In the genomic region with DNA sequence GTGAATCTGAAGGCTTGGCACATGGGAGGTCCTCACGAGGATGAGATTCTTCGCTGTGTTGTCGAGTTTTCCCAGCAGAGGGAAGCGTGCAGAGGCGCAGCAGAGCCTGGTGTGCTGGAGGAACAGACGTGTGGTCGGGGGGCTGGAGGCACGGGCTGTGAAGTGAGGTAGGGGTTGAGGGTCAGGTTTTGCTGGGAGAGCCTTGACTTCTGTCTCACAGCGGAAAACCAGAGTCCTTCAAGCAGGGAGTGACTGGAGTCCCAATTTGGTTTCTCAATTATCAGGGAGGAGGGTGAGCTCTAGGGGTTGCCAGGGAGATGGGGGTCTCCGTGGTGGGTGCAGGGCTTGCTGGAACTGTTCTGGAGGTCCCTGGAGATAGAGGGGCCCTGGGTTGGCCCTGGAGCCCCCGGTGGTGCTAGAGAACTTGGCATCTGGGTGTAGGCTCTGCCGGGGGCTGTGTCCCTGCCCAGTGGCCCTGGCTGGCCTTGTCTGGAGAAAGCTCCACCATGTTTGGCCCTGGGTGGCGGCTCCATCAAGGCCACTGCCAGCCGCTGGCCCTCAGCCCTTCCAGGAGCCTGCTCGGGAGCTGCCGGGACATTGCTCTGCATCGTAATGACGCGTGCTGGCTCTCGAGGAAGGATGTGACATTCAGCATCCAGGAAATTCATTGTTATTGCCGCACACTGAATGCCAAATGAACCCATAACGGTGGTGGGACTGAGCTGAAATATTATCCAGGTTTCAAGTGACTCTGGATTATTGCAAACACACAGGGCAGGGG, we compare ENCODE assay signal across 19 cellular contexts.
DNase-seq lines count a peak whose midpoint lies in the region; ATAC-seq, FAIRE-seq and TF ChIP-seq lines count a peak whose summit lies in the region.
"Had no signal": no experiment of that assay in that cellular context is flagged by ENCODE, and none has a peak within 500 bp of the region (broad histone marks: within the 10 kb centered on the region; RNA-seq: fewer than 3 reads in every experiment).

No MANE protein-coding gene starts in this region.

- peak overlapping the region; percentile 46 for H3K4me3 Mint-ChIP-seq in neural progenitor cell
- no peak overlapping the region for H3K4me3 Mint-ChIP-seq in Caco-2 (ENCODE audit: unreplicated experiment)
- H3K4me3 Mint-ChIP-seq: activated T-helper 17 cell treated with anti-CD3 and anti-CD28 coated beads, Interleukin-2, amount 50 U/mL, for 72 hours; effector memory CD8-positive, alpha-beta T cell; neural crest cell; T-cell had no signal

- BruUV-seq in endothelial cell of umbilical vein (replicated peaks; lab: Mats Ljungman, UMichigan): no TSS peak
- BruUV-seq in Caco-2 (replicated peaks; lab: Mats Ljungman, UMichigan): no TSS peak

- POLR2A ChIA-PET in endothelial cell of umbilical vein (lab: Charles Lee) (no interaction called here), Caco-2 (lab: Charles Lee) (no interaction called here)

- DNase-seq in activated naive CD4-positive, alpha-beta T cell treated with anti-CD3 and anti-CD28 coated beads, Interleukin-2, amount 50 U/mL, for 16 hours: peak; percentile 2
- no peak for DNase-seq in activated naive CD4-positive, alpha-beta T cell treated with anti-CD3 and anti-CD28 coated beads, Interleukin-2, amount 50 U/mL, for 72 hours (ENCODE audit: low spot score in 2 of 2)
- peak; percentile 69 for DNase-seq in endothelial cell of umbilical vein (ENCODE audit: low read depth, low spot score)
- no peak for DNase-seq in neural progenitor cell (ENCODE audit: low spot score)
- DNase-seq in ureter (ENCODE audit: low spot score): peak; percentile 38
- no peak for DNase-seq in Caco-2
- DNase-seq in activated CD4-positive, alpha-beta T cell treated with anti-CD3 and anti-CD28 coated beads, Interleukin-2, amount 50 U/mL, for 48 hours: no peak
- DNase-seq: activated CD4-positive, alpha-beta T cell treated with anti-CD3 and anti-CD28 coated beads for 1 hour; effector memory CD8-positive, alpha-beta T cell; HCEC 1CT; NCI-H1105; NCI-H510A; stimulated activated CD4-positive, alpha-beta T cell treated with anti-CD3 and anti-CD28 coated beads, Interleukin-12 subunit alpha, Interleukin-12 subunit beta, amount 100 ng/mL, for 4 hours had no signal

- dilution Hi-C loops in endothelial cell of umbilical vein (cut with MboI; ENCODE audit: extremely low pct_ligation_motif_present, low sequenced_read_pairs): no loop called here

- H3K4me3 ChIP-seq in endothelial cell of umbilical vein (replicated peaks in 1 of 3; ENCODE audit: insufficient read depth in 1 of 3, low read depth in 1 of 3, low read length in 3 of 3): no peak overlapping the region
- H3K4me3 ChIP-seq in neural progenitor cell: no peak overlapping the region
- H3K4me3 ChIP-seq in Caco-2 (ENCODE audit: low read depth, low read length): no peak overlapping the region

- no peaks in the 10 kb centered on the region for H3K9me1 ChIP-seq in endothelial cell of umbilical vein (replicated peaks; ENCODE audit: control insufficient read depth, extremely low read depth, insufficient read depth, low read length)

- H3K9me3 ChIP-seq in endothelial cell of umbilical vein (replicated peaks; ENCODE audit: control insufficient read depth, insufficient read depth, low read length): no peaks in the 10 kb centered on the region
- H3K9me3 ChIP-seq in neural progenitor cell (ENCODE audit: low read depth): no peaks in the 10 kb centered on the region
- no peaks in the 10 kb centered on the region for H3K9me3 ChIP-seq in Caco-2

- H3K27ac Mint-ChIP-seq in activated naive CD4-positive, alpha-beta T cell treated with anti-CD3 and anti-CD28 coated beads, Interleukin-2, amount 50 U/mL, for 72 hours: no peak overlapping the region
- H3K27ac Mint-ChIP-seq in neural progenitor cell (peak overlapping the region; percentile 94), Caco-2 (ENCODE audit: unreplicated experiment) (no peak overlapping the region)
- H3K27ac Mint-ChIP-seq: activated T-helper 17 cell treated with anti-CD3 and anti-CD28 coated beads, Interleukin-2, amount 50 U/mL, for 72 hours; effector memory CD8-positive, alpha-beta T cell; T-cell had no signal

- H2AFZ ChIP-seq in endothelial cell of umbilical vein (ENCODE audit: low read depth, low read length) (no peak overlapping the region), neural progenitor cell (replicated peaks) (no peak overlapping the region)

- H3K9ac ChIP-seq in endothelial cell of umbilical vein (replicated peaks; ENCODE audit: extremely low read depth, insufficient read depth, low read length) (no peak overlapping the region), neural progenitor cell (no peak overlapping the region)

- FAIRE-seq in endothelial cell of umbilical vein (lab: Jason Lieb, UNC): no peak
- FAIRE-seq: keratinocyte had no signal

- TF ChIP-seq CTCF in endothelial cell of umbilical vein (IDR thresholded peaks at IDR 0.05; ENCODE audit: extremely low read depth in 1 of 2, insufficient read depth in 1 of 2, low read depth in 1 of 2, low read length in 2 of 2): no peak
- TF ChIP-seq CTCF in neural progenitor cell (IDR thresholded peaks at IDR 0.05): no peak
- no peak for TF ChIP-seq CTCF in Caco-2 (IDR thresholded peaks at IDR 0.05; ENCODE audit: insufficient read depth in 1 of 2, low read depth in 1 of 2, low read length in 1 of 2, severe bottlenecking in 1 of 2, unreplicated experiment in 1 of 2)

- intact Hi-C loops in endothelial cell of umbilical vein (cut with micrococcal nuclease) (no loop called here), Caco-2 (cut with micrococcal nuclease; ENCODE audit: unreplicated experiment) (no loop called here)

- no peaks in the 10 kb centered on the region for H3K4me1 ChIP-seq in endothelial cell of umbilical vein (ENCODE audit: control insufficient read depth, extremely low read depth, insufficient read depth, low read length)
- H3K4me1 ChIP-seq in neural progenitor cell: no peaks in the 10 kb centered on the region
- no peaks in the 10 kb centered on the region for H3K4me1 ChIP-seq in Caco-2

- H3K9me3 Mint-ChIP-seq in activated naive CD4-positive, alpha-beta T cell treated with anti-CD3 and anti-CD28 coated beads, Interleukin-2, amount 50 U/mL, for 72 hours: peaks cover 0 to 5% of the 10 kb centered on the region in 2 donors
- no peaks in the 10 kb centered on the region for H3K9me3 Mint-ChIP-seq in neural progenitor cell
- H3K9me3 Mint-ChIP-seq in Caco-2 (ENCODE audit: unreplicated experiment): no peaks in the 10 kb centered on the region
- H3K9me3 Mint-ChIP-seq: activated T-helper 17 cell treated with anti-CD3 and anti-CD28 coated beads, Interleukin-2, amount 50 U/mL, for 72 hours; effector memory CD8-positive, alpha-beta T cell; neural crest cell had no signal

- TF ChIP-seq POLR2A in endothelial cell of umbilical vein (IDR thresholded peaks at IDR 0.05; ENCODE audit: low read depth, low read length): no peak

- H3F3A ChIP-seq in neural progenitor cell (ENCODE audit: low read depth): no peaks in the 10 kb centered on the region

- no peak for ATAC-seq in activated naive CD4-positive, alpha-beta T cell treated with anti-CD3 and anti-CD28 coated beads, Interleukin-2, amount 50 U/mL, for 72 hours
- no peak for ATAC-seq in GM19351 (IDR thresholded peaks at IDR 0.05; ENCODE audit: unreplicated experiment)
- ATAC-seq: activated T-helper 17 cell treated with anti-CD3 and anti-CD28 coated beads, Interleukin-2, amount 50 U/mL, for 72 hours; effector memory CD8-positive, alpha-beta T cell; Panc1; T-cell had no signal

- H3K4me2 ChIP-seq in endothelial cell of umbilical vein (ENCODE audit: insufficient read depth, low read length) (no peak overlapping the region), neural progenitor cell (no peak overlapping the region)

- H3K4me1 Mint-ChIP-seq in neural progenitor cell: peaks cover 14% of the 10 kb centered on the region
- H3K4me1 Mint-ChIP-seq in Caco-2 (ENCODE audit: low read depth, unreplicated experiment): no peaks in the 10 kb centered on the region
- H3K4me1 Mint-ChIP-seq: activated T-helper 17 cell treated with anti-CD3 and anti-CD28 coated beads, Interleukin-2, amount 50 U/mL, for 72 hours had no signal

- H4K20me1 ChIP-seq in endothelial cell of umbilical vein (replicated peaks; ENCODE audit: control insufficient read depth, extremely low read depth, insufficient read depth, low read length) (no peaks in the 10 kb centered on the region), neural progenitor cell (ENCODE audit: low read depth) (no peaks in the 10 kb centered on the region)

- no peaks in the 10 kb centered on the region for H3K36me3 ChIP-seq in endothelial cell of umbilical vein (ENCODE audit: control insufficient read depth in 2 of 2, extremely low read depth in 1 of 2, insufficient read depth in 2 of 2, low read length in 2 of 2)
- no peaks in the 10 kb centered on the region for H3K36me3 ChIP-seq in neural progenitor cell
- H3K36me3 ChIP-seq in Caco-2 (ENCODE audit: control insufficient read depth, insufficient read depth, low read length): no peaks in the 10 kb centered on the region

- H3K79me2 ChIP-seq in endothelial cell of umbilical vein (ENCODE audit: control insufficient read depth, insufficient read depth, low read length) (no peaks in the 10 kb centered on the region), neural progenitor cell (ENCODE audit: low read depth) (no peaks in the 10 kb centered on the region)

- H3K27me3 Mint-ChIP-seq in neural progenitor cell (ENCODE audit: insufficient read depth, low read depth) (no peaks in the 10 kb centered on the region), Caco-2 (ENCODE audit: insufficient read depth, unreplicated experiment) (peaks cover 4% of the 10 kb centered on the region)
- H3K27me3 Mint-ChIP-seq: activated T-helper 17 cell treated with anti-CD3 and anti-CD28 coated beads, Interleukin-2, amount 50 U/mL, for 72 hours had no signal

- no peaks in the 10 kb centered on the region for H3K27me3 ChIP-seq in endothelial cell of umbilical vein (ENCODE audit: control insufficient read depth in 2 of 2, insufficient read depth in 2 of 2, low read length in 2 of 2)
- no peaks in the 10 kb centered on the region for H3K27me3 ChIP-seq in neural progenitor cell
- no peaks in the 10 kb centered on the region for H3K27me3 ChIP-seq in Caco-2 (replicated peaks; ENCODE audit: control insufficient read depth, insufficient read depth, low read length)

- H3K27ac ChIP-seq in endothelial cell of umbilical vein (ENCODE audit: insufficient read depth, low read depth, low read length): no peak overlapping the region
- no peak overlapping the region for H3K27ac ChIP-seq in neural progenitor cell

- no peaks in the 10 kb centered on the region for H3K36me3 Mint-ChIP-seq in activated naive CD4-positive, alpha-beta T cell treated with anti-CD3 and anti-CD28 coated beads, Interleukin-2, amount 50 U/mL, for 72 hours
- H3K36me3 Mint-ChIP-seq in neural progenitor cell (no peaks in the 10 kb centered on the region), Caco-2 (ENCODE audit: insufficient read depth, unreplicated experiment) (no peaks in the 10 kb centered on the region)
- H3K36me3 Mint-ChIP-seq: T-cell had no signal

- CTCF ChIA-PET in endothelial cell of umbilical vein (lab: Charles Lee): interaction anchor here (1.1 kb wide), 1 partner anchor 12 kb away, joined by 4 read pairs; no protein-coding TSS in a partner anchor
- CTCF ChIA-PET in Caco-2 (lab: Charles Lee): no interaction called here

TF ChIP-seq in endothelial cell of umbilical vein, 7 proteins besides CTCF, POLR2A, EP300 and RAD21 (continues in another document):
- no peak for TF ChIP-seq JUN (IDR thresholded peaks at IDR 0.05; ENCODE audit: borderline replicate concordance, insufficient read depth, insufficient read length, low read depth)
- no peak for TF ChIP-seq POLR2AphosphoS5 (IDR thresholded peaks at IDR 0.05; ENCODE audit: insufficient read depth, low read depth, low read length)

Comparison
In these comparisons a context has a peak if more than half of its experiments do, and no peak if none do; other contexts are left out.
1. DNase-seq: peak in activated naive CD4-positive, alpha-beta T cell treated with anti-CD3 and anti-CD28 coated beads, Interleukin-2, amount 50 U/mL, for 16 hours (single experiment), endothelial cell of umbilical vein (single experiment) and ureter (single experiment); none in activated naive CD4-positive, alpha-beta T cell treated with anti-CD3 and anti-CD28 coated beads, Interleukin-2, amount 50 U/mL, for 72 hours (0 of 2), neural progenitor cell (single experiment), Caco-2 (0 of 2) and activated CD4-positive, alpha-beta T cell treated with anti-CD3 and anti-CD28 coated beads, Interleukin-2, amount 50 U/mL, for 48 hours (0 of 2).